In the genomic region with DNA sequence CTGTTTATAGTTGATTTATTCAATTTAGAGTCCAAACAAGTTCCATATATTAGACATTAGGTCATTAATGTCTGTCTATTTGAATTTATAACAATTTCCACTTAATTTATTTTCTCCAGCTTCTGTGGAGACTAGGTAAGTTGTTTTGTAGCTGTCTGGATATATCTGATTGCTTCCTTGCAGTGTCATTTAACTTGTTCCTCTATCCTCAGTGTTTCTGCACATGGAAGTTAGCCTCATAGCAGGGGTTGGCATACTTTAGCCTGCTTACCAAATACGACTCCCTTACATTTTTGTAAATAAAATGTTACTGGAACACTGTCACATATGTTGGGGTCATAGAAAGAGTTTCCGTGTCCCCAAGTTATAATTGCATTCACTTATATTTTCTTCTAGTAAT, we compare ENCODE assay signal across 2 cellular contexts.
TF ChIP-seq lines count a peak whose summit lies in the region.

No MANE protein-coding gene starts in this region.

TF ChIP-seq in HepG2, 621 proteins besides CTCF, POLR2A, EP300 and RAD21 (continued from another document):
- peak; percentile 67; the same call in 1 of the 2 replicates for TF ChIP-seq ZNF484 (CRISPR knock-in tag; IDR thresholded peaks at IDR 0.05; ENCODE audit: borderline replicate concordance, low read depth)

TF ChIP-seq in HCT116, 20 proteins besides CTCF, POLR2A, EP300 and RAD21:
- TF ChIP-seq, protein P1, sequence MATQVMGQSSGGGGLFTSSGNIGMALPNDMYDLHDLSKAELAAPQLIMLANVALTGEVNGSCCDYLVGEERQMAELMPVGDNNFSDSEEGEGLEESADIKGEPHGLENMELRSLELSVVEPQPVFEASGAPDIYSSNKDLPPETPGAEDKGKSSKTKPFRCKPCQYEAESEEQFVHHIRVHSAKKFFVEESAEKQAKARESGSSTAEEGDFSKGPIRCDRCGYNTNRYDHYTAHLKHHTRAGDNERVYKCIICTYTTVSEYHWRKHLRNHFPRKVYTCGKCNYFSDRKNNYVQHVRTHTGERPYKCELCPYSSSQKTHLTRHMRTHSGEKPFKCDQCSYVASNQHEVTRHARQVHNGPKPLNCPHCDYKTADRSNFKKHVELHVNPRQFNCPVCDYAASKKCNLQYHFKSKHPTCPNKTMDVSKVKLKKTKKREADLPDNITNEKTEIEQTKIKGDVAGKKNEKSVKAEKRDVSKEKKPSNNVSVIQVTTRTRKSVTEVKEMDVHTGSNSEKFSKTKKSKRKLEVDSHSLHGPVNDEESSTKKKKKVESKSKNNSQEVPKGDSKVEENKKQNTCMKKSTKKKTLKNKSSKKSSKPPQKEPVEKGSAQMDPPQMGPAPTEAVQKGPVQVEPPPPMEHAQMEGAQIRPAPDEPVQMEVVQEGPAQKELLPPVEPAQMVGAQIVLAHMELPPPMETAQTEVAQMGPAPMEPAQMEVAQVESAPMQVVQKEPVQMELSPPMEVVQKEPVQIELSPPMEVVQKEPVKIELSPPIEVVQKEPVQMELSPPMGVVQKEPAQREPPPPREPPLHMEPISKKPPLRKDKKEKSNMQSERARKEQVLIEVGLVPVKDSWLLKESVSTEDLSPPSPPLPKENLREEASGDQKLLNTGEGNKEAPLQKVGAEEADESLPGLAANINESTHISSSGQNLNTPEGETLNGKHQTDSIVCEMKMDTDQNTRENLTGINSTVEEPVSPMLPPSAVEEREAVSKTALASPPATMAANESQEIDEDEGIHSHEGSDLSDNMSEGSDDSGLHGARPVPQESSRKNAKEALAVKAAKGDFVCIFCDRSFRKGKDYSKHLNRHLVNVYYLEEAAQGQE (IDR thresholded peaks at IDR 0.05; ENCODE audit: low read depth): no peak
- TF ChIP-seq JUND (IDR thresholded peaks at IDR 0.05) (no peak), CBX3 (IDR thresholded peaks at IDR 0.05; ENCODE audit: low read depth) (0 out of 2 replicates have a peak, but pooled peaks have one; percentile 13), POLR2AphosphoS5 (IDR thresholded peaks at IDR 0.05; ENCODE audit: low read depth, low read length) (no peak), YY1 (IDR thresholded peaks at IDR 0.05; ENCODE audit: extremely low read depth, insufficient replicate concordance, low read depth, low read length) (no peak)
